28 cellular contexts compared by ENCODE assay signal in the genomic region with DNA sequence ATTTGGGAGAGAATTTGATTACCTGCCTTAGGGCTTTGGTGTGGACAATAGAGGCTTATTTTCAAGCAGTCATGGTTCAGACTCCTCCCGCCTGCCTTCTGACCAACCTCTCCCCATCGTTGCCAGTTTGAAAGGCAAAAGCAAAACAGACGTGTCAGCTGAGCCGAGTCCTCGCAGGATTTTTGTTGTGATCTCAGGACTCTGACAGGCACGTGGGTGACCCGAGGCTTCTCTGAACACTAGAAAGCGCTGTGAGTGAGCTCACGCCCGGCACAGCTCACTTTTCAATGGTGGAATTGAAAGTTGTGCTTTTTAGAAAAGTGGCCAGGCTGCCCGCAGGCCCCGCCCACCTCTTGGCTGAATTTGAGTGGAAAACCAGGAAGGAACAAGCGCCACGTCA.
"Had no signal": no experiment of that assay in that cellular context is flagged by ENCODE, and none has a peak within 500 bp of the region (broad histone marks: within the 10 kb centered on the region; RNA-seq: fewer than 3 reads in every experiment).

No MANE protein-coding gene starts in this region.

- H3K36me3 ChIP-seq: ascending aorta, breast epithelium, cardiac muscle cell, colonic mucosa, gastrocnemius medialis, heart left ventricle had no signal

- H3K9me3 ChIP-seq: ascending aorta, breast epithelium, colonic mucosa, gastrocnemius medialis, heart left ventricle had no signal

- FAIRE-seq: endometrium, endothelial cell of umbilical vein had no signal

- ATAC-seq: activated CD4-positive, alpha-beta T cell treated with anti-CD3 and anti-CD28 coated beads for 36 hours; activated CD8-positive, alpha-beta memory T cell treated with anti-CD3 and anti-CD28 coated beads, Interleukin-2, amount 10 ng/mL, durations not matched to agents 7 days and 5 days; activated CD8-positive, alpha-beta T cell treated with anti-CD3 and anti-CD28 coated beads, Interleukin-2, amount 10 ng/mL, durations not matched to agents 7 days and 5 days; esophagus mucosa; gastrocnemius medialis; heart left ventricle; T-helper 17 cell had no signal

- DNase-seq: activated CD4-positive, alpha-beta memory T cell treated with anti-CD3 and anti-CD28 coated beads for 36 hours; activated CD4-positive, alpha-beta T cell treated with anti-CD3 and anti-CD28 coated beads for 36 hours; activated CD4-positive, alpha-beta T cell treated with anti-CD3 and anti-CD28 coated beads, Interleukin-2, amount 10 ng/mL, durations not matched to agents 24 days and 14 days; activated CD4-positive, CD25-positive, alpha-beta regulatory T cell; activated CD4-positive, CD25-positive, alpha-beta regulatory T cell treated with anti-CD3 and anti-CD28 coated beads, Interleukin-2, amount 50 U/mL, for 72 hours; activated CD8-positive, alpha-beta memory T cell treated with anti-CD3 and anti-CD28 coated beads, Interleukin-2, amount 10 ng/mL, durations not matched to agents 7 days and 5 days; activated CD8-positive, alpha-beta memory T cell treated with anti-CD3 and anti-CD28 coated beads, Interleukin-2, amount 50 U/mL, for 4 hours; activated CD8-positive, alpha-beta T cell treated with anti-CD3 and anti-CD28 coated beads, Interleukin-2, amount 10 ng/mL, durations not matched to agents 7 days and 5 days; activated effector memory CD4-positive, alpha-beta T cell treated with anti-CD3 and anti-CD28 coated beads, Interleukin-2, amount 50 U/mL, for 16 hours; activated naive CD4-positive, alpha-beta T cell treated with anti-CD3 and anti-CD28 coated beads for 36 hours; activated naive CD8-positive, alpha-beta T cell treated with anti-CD3 and anti-CD28 coated beads, Interleukin-2, amount 10 ng/mL, durations not matched to agents 7 days and 5 days; activated T-cell treated with anti-CD3 and anti-CD28 coated beads, Interleukin-2, amount 50 U/mL, for 1 hour; activated T-cell treated with anti-CD3 and anti-CD28 coated beads, Interleukin-2, amount 50 U/mL, for 48 hours; central memory CD4-positive, alpha-beta T cell; cerebellar nuclear complex; colonic mucosa; effector CD8-positive, alpha-beta T cell; foreskin fibroblast; gastrocnemius medialis; glutamatergic neuron; heart left ventricle; T-helper 17 cell had no signal

- H3K4me1 ChIP-seq: ascending aorta, breast epithelium, colonic mucosa, gastrocnemius medialis, heart left ventricle had no signal

- H3K27me3 ChIP-seq: ascending aorta, breast epithelium, cardiac muscle cell, colonic mucosa had no signal

- H3K27ac ChIP-seq: ascending aorta, breast epithelium, cardiac muscle cell, colonic mucosa, gastrocnemius medialis, heart left ventricle had no signal

- H3K4me3 ChIP-seq: ascending aorta, breast epithelium, cardiac muscle cell, colonic mucosa, gastrocnemius medialis, heart left ventricle had no signal
